Comparison of ENCODE assay signal across 8 cellular contexts in the genomic region with DNA sequence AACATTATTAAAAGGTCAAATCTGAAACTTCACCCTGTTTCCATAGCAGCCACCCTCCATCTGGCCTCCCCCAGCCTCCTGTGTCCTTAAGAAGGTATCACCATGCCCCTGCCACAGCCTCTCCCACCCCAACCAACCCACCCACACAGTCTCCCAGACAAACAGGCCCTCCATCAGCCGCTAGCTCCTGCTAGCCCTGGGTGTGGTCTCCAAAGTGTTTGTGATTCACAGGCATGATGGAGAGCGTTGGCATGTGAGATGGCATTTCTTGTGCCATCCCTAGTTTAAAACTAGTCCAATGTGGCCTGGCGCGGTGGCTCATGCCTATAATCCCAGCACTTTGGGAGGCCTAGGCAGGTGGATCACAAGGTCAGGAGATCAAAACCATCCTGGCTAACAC. TPM values are rescaled to one million over a fixed set of nuclear protein-coding genes. Genes with fewer than 3 reads are reported as not detected.
"Had no signal": no experiment of that assay in that cellular context is flagged by ENCODE, and none has a peak within 500 bp of the region (broad histone marks: within the 10 kb centered on the region; RNA-seq: fewer than 3 reads in every experiment).

No MANE protein-coding gene starts in this region.

- DNase-seq: IMR-90, KBM-7 had no signal

- H3K4me3 Mint-ChIP-seq: IgD-negative memory B cell had no signal

- H3K4me3 ChIP-seq: K562 had no signal

- H3K27ac ChIP-seq: HL-60 had no signal

- H3K27ac Mint-ChIP-seq: IgD-negative memory B cell had no signal

RNA-seq across cellular contexts. Expression of gene GPR45, which starts 44.9 kb away (rescaled TPM):
- total RNA-seq: HepG2, HT-29, HT1080, IMR-90, K562 had no signal
